Comparison of ENCODE assay signal across 24 cellular contexts in genomic region chr10:101072923-101073322, GRCh38. TPM values are rescaled to one million over a fixed set of nuclear protein-coding genes. Genes with fewer than 3 reads are reported as not detected.
"Had no signal": no experiment of that assay in that cellular context is flagged by ENCODE, and none has a peak within 500 bp of the region (broad histone marks: within the 10 kb centered on the region; RNA-seq: fewer than 3 reads in every experiment).

No MANE protein-coding gene starts in this region.

- H3K79me2 ChIP-seq: hepatocyte had no signal

- H3K27ac ChIP-seq: hepatocyte, neutrophil, right atrium auricular region, tibial nerve, VCaP had no signal

- H3K36me3 ChIP-seq: neutrophil, right atrium auricular region, tibial nerve had no signal

- H3K9me3 Mint-ChIP-seq: endodermal cell, naive B cell had no signal

- H3K4me1 ChIP-seq: right atrium auricular region, tibial nerve had no signal

- H2AFZ ChIP-seq: hepatocyte had no signal

- H3K4me3 Mint-ChIP-seq: endodermal cell had no signal

- H3K4me3 ChIP-seq: hepatocyte, right atrium auricular region, skin epidermis, tibial nerve had no signal

- DNase-seq: activated CD4-positive, alpha-beta T cell treated with anti-CD3 and anti-CD28 coated beads for 1 hour; activated CD4-positive, alpha-beta T cell treated with anti-CD3 and anti-CD28 coated beads, Interleukin-2, amount 50 U/mL, for 4 hours; activated effector memory CD4-positive, alpha-beta T cell treated with Interleukin-2 at 50 U/mL for 16 hours; activated naive CD4-positive, alpha-beta T cell treated with anti-CD3 and anti-CD28 coated beads, Interleukin-2, amount 50 U/mL, for 16 hours; islet precursor cell; naive B cell; stimulated activated CD4-positive, alpha-beta T cell treated with anti-CD3 and anti-CD28 coated beads, Interleukin-4, amount 100 ng/mL, for 24 hours; stimulated activated naive CD4-positive, alpha-beta T cell treated with Interleukin-2 at 50 U/mL for 16 hours; substantia nigra; T-helper 1 cell; T1000 had no signal

- H3K9me3 ChIP-seq: neutrophil, right atrium auricular region, tibial nerve had no signal

- H3K36me3 Mint-ChIP-seq: naive B cell had no signal

- ATAC-seq: left lobe of liver had no signal

- H3K27ac Mint-ChIP-seq: endodermal cell had no signal

- H3K4me2 ChIP-seq: hepatocyte had no signal

RNA-seq across cellular contexts. Expression of gene TLX1, which starts 58.2 kb away (rescaled TPM):
- total RNA-seq: astrocyte, chondrocyte, dermis microvascular lymphatic vessel endothelial cell, endodermal cell, hepatocyte, lung microvascular endothelial cell, posterior vena cava, right atrium auricular region, tibial nerve had no signal
